1 cellular context compared by ENCODE assay signal in genomic region chrX:55767100-55767499, GRCh38.
TF ChIP-seq lines count a peak whose summit lies in the region.

No MANE protein-coding gene starts in this region.

TF ChIP-seq in IMR-90, 13 proteins besides CTCF, POLR2A, EP300 and RAD21:
- TF ChIP-seq RFX5 (IDR thresholded peaks at IDR 0.05; ENCODE audit: low read depth, low read length), result no peak
- no peak for TF ChIP-seq BHLHE40 (IDR thresholded peaks at IDR 0.05; ENCODE audit: low read depth, low read length)
- no peak for TF ChIP-seq CEBPB (IDR thresholded peaks at IDR 0.05; ENCODE audit: low read depth, low read length)
- TF ChIP-seq RCOR1 (IDR thresholded peaks at IDR 0.05; ENCODE audit: insufficient replicate concordance, low read length), result no peak
